Comparison of ENCODE assay signal across 1 cellular context in the genomic region with DNA sequence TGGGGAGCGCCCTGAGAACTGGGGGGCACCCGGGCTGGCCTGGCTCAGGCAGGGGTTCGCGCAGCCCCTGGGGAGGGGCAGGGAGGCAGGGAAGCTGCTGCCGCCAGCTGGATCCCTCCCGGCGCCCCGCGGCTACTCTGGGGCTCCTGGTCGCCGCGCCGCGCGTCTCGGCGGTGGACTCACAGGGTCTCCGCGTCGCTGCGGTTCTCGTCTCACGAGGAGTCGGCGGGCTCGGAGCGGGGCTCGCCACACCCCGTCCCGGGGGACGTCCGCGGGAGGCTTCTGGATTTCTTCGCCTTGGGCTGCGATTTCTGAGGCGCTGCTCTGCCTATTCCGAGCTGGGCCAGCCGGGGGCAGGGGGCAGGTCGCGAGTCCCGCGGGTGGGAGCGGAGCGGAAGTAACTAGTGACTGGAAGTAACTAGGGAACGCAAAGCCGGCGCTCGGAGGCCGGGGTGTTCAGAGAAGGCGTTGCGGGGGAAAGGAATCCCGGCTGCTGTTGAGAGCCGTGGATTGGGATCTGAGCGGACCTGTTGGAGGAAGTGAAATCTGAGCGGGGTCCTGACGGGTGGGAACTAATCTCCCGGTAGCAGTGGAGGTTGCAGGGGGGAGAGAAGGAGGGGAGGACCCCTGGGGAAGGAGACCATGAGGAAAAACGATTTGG.
A peak's percentile ranks its signal among the peaks of the same experiment; 100 is the strongest.
TF ChIP-seq lines count a peak whose summit lies in the region.

No MANE protein-coding gene starts in this region.

TF ChIP-seq in HepG2, 621 proteins besides CTCF, POLR2A, EP300 and RAD21 (continues in another document):
- TF ChIP-seq PHB2 (IDR thresholded peaks at IDR 0.05; ENCODE audit: partially characterized antibody) (no peak), SP5 (CRISPR knock-in tag; IDR thresholded peaks at IDR 0.05; ENCODE audit: borderline replicate concordance, low read depth) (no peak), POGZ (CRISPR knock-in tag; IDR thresholded peaks at IDR 0.05) (peak; percentile 35; the same call in 1 of the 2 replicates), RFX3 (CRISPR knock-in tag; IDR thresholded peaks at IDR 0.05) (no peak), ZNF235 (CRISPR knock-in tag; IDR thresholded peaks at IDR 0.05; ENCODE audit: borderline replicate concordance) (peak; percentile 30; the same call in 1 of the 2 replicates), TAF1 (CRISPR knock-in tag; IDR thresholded peaks at IDR 0.05) (0 out of 2 replicates have a peak, but pooled peaks have one; percentile 8), TP53 (CRISPR knock-in tag; conservative IDR thresholded peaks at IDR 0.05) (peak; percentile 17), PHF5A (CRISPR knock-in tag; IDR thresholded peaks at IDR 0.05; ENCODE audit: low read depth, unreplicated experiment) (peak; percentile 45), ZNF598 (CRISPR knock-in tag; IDR thresholded peaks at IDR 0.05; ENCODE audit: borderline replicate concordance) (no peak), PRPF4 (IDR thresholded peaks at IDR 0.05; ENCODE audit: low read depth, low read length, poor library complexity, severe bottlenecking) (no peak), ZNF547 (CRISPR knock-in tag; IDR thresholded peaks at IDR 0.05) (no peak), SOX5 (CRISPR knock-in tag; IDR thresholded peaks at IDR 0.05; ENCODE audit: borderline replicate concordance) (no peak), ZNF329 (CRISPR knock-in tag; IDR thresholded peaks at IDR 0.05; ENCODE audit: low read depth) (no peak), ZNF644 (CRISPR knock-in tag; IDR thresholded peaks at IDR 0.05; ENCODE audit: low read depth) (no peak), ZFP36L1 (CRISPR knock-in tag; IDR thresholded peaks at IDR 0.05) (0 out of 2 replicates have a peak, but pooled peaks have one; percentile 12), ZNF646 (CRISPR knock-in tag; IDR thresholded peaks at IDR 0.05) (no peak), ZNF331 (CRISPR knock-in tag; IDR thresholded peaks at IDR 0.05) (no peak), ZNF710 (CRISPR knock-in tag; IDR thresholded peaks at IDR 0.05; ENCODE audit: borderline replicate concordance) (no peak), ZNF503 (CRISPR knock-in tag; IDR thresholded peaks at IDR 0.05) (0 out of 2 replicates have a peak, but pooled peaks have one; percentile 14), FOXJ3 (CRISPR knock-in tag; IDR thresholded peaks at IDR 0.05; ENCODE audit: borderline replicate concordance) (no peak), THAP11 (CRISPR knock-in tag; IDR thresholded peaks at IDR 0.05) (0 out of 2 replicates have a peak, but pooled peaks have one; percentile 30), SPEN (CRISPR knock-in tag; IDR thresholded peaks at IDR 0.05; ENCODE audit: low read depth) (no peak), POLR2AphosphoS5 (IDR thresholded peaks at IDR 0.05; ENCODE audit: low read depth, low read length) (no peak; the same call in 1 of the 2 replicates), ZBTB39 (CRISPR knock-in tag; IDR thresholded peaks at IDR 0.05) (no peak), RXRB (CRISPR knock-in tag; IDR thresholded peaks at IDR 0.05; ENCODE audit: borderline replicate concordance) (no peak), ZNF773 (CRISPR knock-in tag; IDR thresholded peaks at IDR 0.05; ENCODE audit: borderline replicate concordance) (peak; percentile 43; the same call in 1 of the 2 replicates), ZFP62 (CRISPR knock-in tag; IDR thresholded peaks at IDR 0.05) (0 out of 2 replicates have a peak, but pooled peaks have one; percentile 67), NFRKB (IDR thresholded peaks at IDR 0.05) (no peak), ZNF724P (CRISPR knock-in tag; IDR thresholded peaks at IDR 0.05; ENCODE audit: borderline replicate concordance) (no peak), MTA1 (CRISPR knock-in tag; IDR thresholded peaks at IDR 0.05; ENCODE audit: borderline replicate concordance) (peak; percentile 25; the same call in 1 of the 2 replicates), CENPX (CRISPR knock-in tag; IDR thresholded peaks at IDR 0.05) (no peak), ZNF510 (CRISPR knock-in tag; IDR thresholded peaks at IDR 0.05; ENCODE audit: low read depth) (no peak), ELF1 (CRISPR knock-in tag; IDR thresholded peaks at IDR 0.05) (peak; percentile 48), BHLHE40 (IDR thresholded peaks at IDR 0.05; ENCODE audit: low read length) (no peak), EED (CRISPR knock-in tag; IDR thresholded peaks at IDR 0.05) (no peak)
- TF ChIP-seq, protein P1, sequence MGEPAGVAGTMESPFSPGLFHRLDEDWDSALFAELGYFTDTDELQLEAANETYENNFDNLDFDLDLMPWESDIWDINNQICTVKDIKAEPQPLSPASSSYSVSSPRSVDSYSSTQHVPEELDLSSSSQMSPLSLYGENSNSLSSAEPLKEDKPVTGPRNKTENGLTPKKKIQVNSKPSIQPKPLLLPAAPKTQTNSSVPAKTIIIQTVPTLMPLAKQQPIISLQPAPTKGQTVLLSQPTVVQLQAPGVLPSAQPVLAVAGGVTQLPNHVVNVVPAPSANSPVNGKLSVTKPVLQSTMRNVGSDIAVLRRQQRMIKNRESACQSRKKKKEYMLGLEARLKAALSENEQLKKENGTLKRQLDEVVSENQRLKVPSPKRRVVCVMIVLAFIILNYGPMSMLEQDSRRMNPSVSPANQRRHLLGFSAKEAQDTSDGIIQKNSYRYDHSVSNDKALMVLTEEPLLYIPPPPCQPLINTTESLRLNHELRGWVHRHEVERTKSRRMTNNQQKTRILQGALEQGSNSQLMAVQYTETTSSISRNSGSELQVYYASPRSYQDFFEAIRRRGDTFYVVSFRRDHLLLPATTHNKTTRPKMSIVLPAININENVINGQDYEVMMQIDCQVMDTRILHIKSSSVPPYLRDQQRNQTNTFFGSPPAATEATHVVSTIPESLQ (CRISPR knock-in tag; conservative IDR thresholded peaks at IDR 0.05): no peak
- TF ChIP-seq, protein P2, sequence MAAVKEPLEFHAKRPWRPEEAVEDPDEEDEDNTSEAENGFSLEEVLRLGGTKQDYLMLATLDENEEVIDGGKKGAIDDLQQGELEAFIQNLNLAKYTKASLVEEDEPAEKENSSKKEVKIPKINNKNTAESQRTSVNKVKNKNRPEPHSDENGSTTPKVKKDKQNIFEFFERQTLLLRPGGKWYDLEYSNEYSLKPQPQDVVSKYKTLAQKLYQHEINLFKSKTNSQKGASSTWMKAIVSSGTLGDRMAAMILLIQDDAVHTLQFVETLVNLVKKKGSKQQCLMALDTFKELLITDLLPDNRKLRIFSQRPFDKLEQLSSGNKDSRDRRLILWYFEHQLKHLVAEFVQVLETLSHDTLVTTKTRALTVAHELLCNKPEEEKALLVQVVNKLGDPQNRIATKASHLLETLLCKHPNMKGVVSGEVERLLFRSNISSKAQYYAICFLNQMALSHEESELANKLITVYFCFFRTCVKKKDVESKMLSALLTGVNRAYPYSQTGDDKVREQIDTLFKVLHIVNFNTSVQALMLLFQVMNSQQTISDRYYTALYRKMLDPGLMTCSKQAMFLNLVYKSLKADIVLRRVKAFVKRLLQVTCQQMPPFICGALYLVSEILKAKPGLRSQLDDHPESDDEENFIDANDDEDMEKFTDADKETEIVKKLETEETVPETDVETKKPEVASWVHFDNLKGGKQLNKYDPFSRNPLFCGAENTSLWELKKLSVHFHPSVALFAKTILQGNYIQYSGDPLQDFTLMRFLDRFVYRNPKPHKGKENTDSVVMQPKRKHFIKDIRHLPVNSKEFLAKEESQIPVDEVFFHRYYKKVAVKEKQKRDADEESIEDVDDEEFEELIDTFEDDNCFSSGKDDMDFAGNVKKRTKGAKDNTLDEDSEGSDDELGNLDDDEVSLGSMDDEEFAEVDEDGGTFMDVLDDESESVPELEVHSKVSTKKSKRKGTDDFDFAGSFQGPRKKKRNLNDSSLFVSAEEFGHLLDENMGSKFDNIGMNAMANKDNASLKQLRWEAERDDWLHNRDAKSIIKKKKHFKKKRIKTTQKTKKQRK (IDR thresholded peaks at IDR 0.05; ENCODE audit: low read length): no peak
- TF ChIP-seq, protein P3, sequence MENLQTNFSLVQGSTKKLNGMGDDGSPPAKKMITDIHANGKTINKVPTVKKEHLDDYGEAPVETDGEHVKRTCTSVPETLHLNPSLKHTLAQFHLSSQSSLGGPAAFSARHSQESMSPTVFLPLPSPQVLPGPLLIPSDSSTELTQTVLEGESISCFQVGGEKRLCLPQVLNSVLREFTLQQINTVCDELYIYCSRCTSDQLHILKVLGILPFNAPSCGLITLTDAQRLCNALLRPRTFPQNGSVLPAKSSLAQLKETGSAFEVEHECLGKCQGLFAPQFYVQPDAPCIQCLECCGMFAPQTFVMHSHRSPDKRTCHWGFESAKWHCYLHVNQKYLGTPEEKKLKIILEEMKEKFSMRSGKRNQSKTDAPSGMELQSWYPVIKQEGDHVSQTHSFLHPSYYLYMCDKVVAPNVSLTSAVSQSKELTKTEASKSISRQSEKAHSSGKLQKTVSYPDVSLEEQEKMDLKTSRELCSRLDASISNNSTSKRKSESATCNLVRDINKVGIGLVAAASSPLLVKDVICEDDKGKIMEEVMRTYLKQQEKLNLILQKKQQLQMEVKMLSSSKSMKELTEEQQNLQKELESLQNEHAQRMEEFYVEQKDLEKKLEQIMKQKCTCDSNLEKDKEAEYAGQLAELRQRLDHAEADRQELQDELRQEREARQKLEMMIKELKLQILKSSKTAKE (CRISPR knock-in tag; IDR thresholded peaks at IDR 0.05; ENCODE audit: borderline replicate concordance): no peak
